30 cellular contexts compared by ENCODE assay signal in genomic region chr11:70944636-70945035, GRCh38.
DNase-seq lines count a peak whose midpoint lies in the region; ATAC-seq and TF ChIP-seq lines count a peak whose summit lies in the region.
"Had no signal": no experiment of that assay in that cellular context is flagged by ENCODE, and none has a peak within 500 bp of the region (broad histone marks: within the 10 kb centered on the region; RNA-seq: fewer than 3 reads in every experiment).

No MANE protein-coding gene starts in this region.

- no peaks in the 10 kb centered on the region for H3K9me2 ChIP-seq in MM.1S (replicated peaks; ENCODE audit: insufficient read depth, low read length)

- ATAC-seq in HG03520 (IDR thresholded peaks at IDR 0.05; ENCODE audit: unreplicated experiment) = no peak
- ATAC-seq: activated naive CD4-positive, alpha-beta T cell treated with anti-CD3 and anti-CD28 coated beads, Interleukin-2, amount 50 U/mL, for 72 hours; CD8-positive, alpha-beta T cell; esophagus mucosa; gastrocnemius medialis; HepG2 had no signal

- H3K27me3 ChIP-seq in MM.1S (replicated peaks; ENCODE audit: insufficient read depth, low read length) = peaks cover 33% of the 10 kb centered on the region
- H3K27me3 ChIP-seq: breast epithelium, gastrocnemius medialis, hepatocyte had no signal

- H3K36me3 Mint-ChIP-seq in endothelial cell (ENCODE audit: low read depth, unreplicated experiment) = peaks cover 38% of the 10 kb centered on the region
- H3K36me3 Mint-ChIP-seq in type B pancreatic cell = peaks cover 20% of the 10 kb centered on the region
- H3K36me3 Mint-ChIP-seq: CD8-positive, alpha-beta T cell had no signal

- H3K4me2 ChIP-seq in MM.1S (ENCODE audit: low read depth, low read length) = no peak overlapping the region
- H3K4me2 ChIP-seq: hepatocyte had no signal

- TF ChIP-seq CTCF in MM.1S (IDR thresholded peaks at IDR 0.05; ENCODE audit: low read length) (peak; percentile 29), endothelial cell (IDR thresholded peaks at IDR 0.05; ENCODE audit: unreplicated experiment) (peak; percentile 53), type B pancreatic cell (conservative IDR thresholded peaks at IDR 0.05) (peak; percentile 48)

- no peak overlapping the region for H3K9ac ChIP-seq in MM.1S (ENCODE audit: low read length)

- H3K27me3 Mint-ChIP-seq in endothelial cell (ENCODE audit: unreplicated experiment) (peaks cover 12% of the 10 kb centered on the region), type B pancreatic cell (no peaks in the 10 kb centered on the region)

- H3K9me3 Mint-ChIP-seq in endothelial cell (ENCODE audit: unreplicated experiment) (peaks cover 12% of the 10 kb centered on the region), type B pancreatic cell (peaks cover 35% of the 10 kb centered on the region)

- no peaks in the 10 kb centered on the region for H4K20me1 ChIP-seq in MM.1S (ENCODE audit: insufficient read depth, low read length)

- no peak overlapping the region for H2AFZ ChIP-seq in MM.1S (ENCODE audit: low read length)
- H2AFZ ChIP-seq: hepatocyte had no signal

- H3K79me2 ChIP-seq in MM.1S (ENCODE audit: low read length) = no peaks in the 10 kb centered on the region
- H3K79me2 ChIP-seq: hepatocyte had no signal

- H3K27ac Mint-ChIP-seq in endothelial cell (ENCODE audit: unreplicated experiment) (no peak overlapping the region), type B pancreatic cell (no peak overlapping the region)
- H3K27ac Mint-ChIP-seq: activated CD4-positive, alpha-beta memory T cell treated with anti-CD3 and anti-CD28 coated beads for 36 hours; CD8-positive, alpha-beta T cell; immature natural killer cell; stimulated activated naive CD8-positive, alpha-beta T cell treated with anti-CD3 and anti-CD28 coated beads, Interleukin-15, Interleukin-2, amounts not matched to agents 100 ng/mL and 50 ng/mL, for 24 hours; T-helper 1 cell treated with Interleukin-12 subunit alpha and Interleukin-12 subunit beta and Interleukin-4 antibody, amounts not matched to agents 30 μg/mL and 1 μg/mL, for 36 hours had no signal

- DNase-seq in NCI-H82 (lab: John Stamatoyannopoulos, UW) = peak; percentile 7
- DNase-seq in NCI-H82 treated with DMSO at 0.1 percent for 48 hours (lab: John Stamatoyannopoulos, UW; ENCODE audit: unreplicated experiment) = no peak
- DNase-seq in MM.1S = no peak
- no peak for DNase-seq in endothelial cell (ENCODE audit: low spot score)
- no peak for DNase-seq in type B pancreatic cell (ENCODE audit: extremely low spot score, unreplicated experiment)
- no peak for DNase-seq in T-helper 1 cell
- DNase-seq in epidermal melanocyte (ENCODE audit: insufficient read length, low spot score) = no peak
- DNase-seq: activated CD4-positive, alpha-beta memory T cell treated with anti-CD3 and anti-CD28 coated beads for 36 hours; activated CD4-positive, CD25-positive, alpha-beta regulatory T cell treated with anti-CD3 and anti-CD28 coated beads, Interleukin-2, amount 50 U/mL, for 72 hours; activated T-cell treated with anti-CD3 and anti-CD28 coated beads for 4 hours; CD8-positive, alpha-beta T cell; DMS 273 treated with DMSO at 0.1 percent for 48 hours; effector CD4-positive, alpha-beta T cell; gastrocnemius medialis; immature natural killer cell; mesenchymal stem cell; NCI-H1092; NCI-H1694 treated with DMSO at 0.1 percent for 48 hours; NCI-H524; occipital lobe had no signal

- H3K4me3 Mint-ChIP-seq in endothelial cell (ENCODE audit: unreplicated experiment) (no peak overlapping the region), type B pancreatic cell (no peak overlapping the region)
- H3K4me3 Mint-ChIP-seq: activated CD4-positive, alpha-beta memory T cell treated with anti-CD3 and anti-CD28 coated beads for 36 hours; CD8-positive, alpha-beta T cell; immature natural killer cell; stimulated activated naive CD8-positive, alpha-beta T cell treated with anti-CD3 and anti-CD28 coated beads, Interleukin-15, Interleukin-2, amounts not matched to agents 100 ng/mL and 50 ng/mL, for 24 hours; T-helper 1 cell treated with Interleukin-12 subunit alpha and Interleukin-12 subunit beta and Interleukin-4 antibody, amounts not matched to agents 30 μg/mL and 1 μg/mL, for 36 hours had no signal

- no peak overlapping the region for H3K27ac ChIP-seq in MM.1S (ENCODE audit: low read length)
- H3K27ac ChIP-seq: breast epithelium, gastrocnemius medialis, hepatocyte, HL-60, thoracic aorta had no signal

- H3K4me1 ChIP-seq in MM.1S (ENCODE audit: low read length) = no peaks in the 10 kb centered on the region
- H3K4me1 ChIP-seq: breast epithelium, gastrocnemius medialis had no signal

- no peaks in the 10 kb centered on the region for H3K36me3 ChIP-seq in MM.1S (replicated peaks; ENCODE audit: insufficient read depth, low read length)
- H3K36me3 ChIP-seq: breast epithelium, gastrocnemius medialis, thoracic aorta had no signal

- no peaks in the 10 kb centered on the region for H3K4me1 Mint-ChIP-seq in endothelial cell (ENCODE audit: unreplicated experiment)
- no peaks in the 10 kb centered on the region for H3K4me1 Mint-ChIP-seq in type B pancreatic cell (ENCODE audit: unreplicated experiment)
- H3K4me1 Mint-ChIP-seq: immature natural killer cell had no signal

- no peak overlapping the region for H3K4me3 ChIP-seq in MM.1S (ENCODE audit: low read length)
- H3K4me3 ChIP-seq: breast epithelium, gastrocnemius medialis, hepatocyte, thoracic aorta had no signal

- H3F3A ChIP-seq in MM.1S (ENCODE audit: insufficient read depth, low read length) = no peaks in the 10 kb centered on the region

- no peaks in the 10 kb centered on the region for H3K9me3 ChIP-seq in MM.1S (replicated peaks; ENCODE audit: insufficient read depth, low read length)
